Comparison of ENCODE assay signal across 1 cellular context in genomic region chr15:33200444-33200843, GRCh38.
TF ChIP-seq lines count a peak whose summit lies in the region.

No MANE protein-coding gene starts in this region.

TF ChIP-seq in H1, 55 proteins besides CTCF, POLR2A, EP300 and RAD21 (continued from another document):
- TF ChIP-seq ATF2 (IDR thresholded peaks at IDR 0.05; ENCODE audit: low read length): no peak
- no peak for TF ChIP-seq CBX8 (IDR thresholded peaks at IDR 0.05; ENCODE audit: borderline replicate concordance, low read depth, low read length)
- TF ChIP-seq KDM5A (IDR thresholded peaks at IDR 0.05; ENCODE audit: low read length): no peak
- TF ChIP-seq JUN (IDR thresholded peaks at IDR 0.05; ENCODE audit: low read depth, low read length): no peak
TF ChIP-seq in H1: peak in this region for 0.
